Comparison of ENCODE assay signal across 13 cellular contexts in the genomic region with DNA sequence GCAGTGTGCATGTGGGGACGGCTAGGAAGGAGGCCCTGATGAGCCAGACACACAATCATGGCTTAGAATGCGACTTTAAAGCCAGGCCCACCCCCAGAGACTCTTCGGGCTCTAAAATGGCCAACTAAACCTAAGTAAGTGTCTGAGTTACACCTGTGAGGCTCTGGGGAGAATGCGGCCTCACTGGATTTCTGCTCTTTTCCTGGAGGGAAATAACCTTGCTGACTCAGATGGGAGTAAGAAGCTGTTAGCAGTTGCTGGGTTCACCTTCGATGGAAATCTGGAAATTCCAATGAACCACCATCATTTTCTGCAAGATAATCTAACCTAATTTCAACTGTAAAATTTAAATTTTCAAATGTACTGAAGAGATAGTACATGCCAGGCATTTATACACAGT.
A peak's percentile ranks its signal among the peaks of the same experiment; 100 is the strongest.
DNase-seq lines count a peak whose midpoint lies in the region; ATAC-seq and TF ChIP-seq lines count a peak whose summit lies in the region.
"Had no signal": no experiment of that assay in that cellular context is flagged by ENCODE, and none has a peak within 500 bp of the region (broad histone marks: within the 10 kb centered on the region; RNA-seq: fewer than 3 reads in every experiment).

No MANE protein-coding gene starts in this region.

- H3K4me1 Mint-ChIP-seq in activated naive CD8-positive, alpha-beta T cell (ENCODE audit: low read depth) = peaks cover 15% of the 10 kb centered on the region
- peaks cover 20% of the 10 kb centered on the region for H3K4me1 Mint-ChIP-seq in activated naive CD8-positive, alpha-beta T cell treated with anti-CD3 and anti-CD28 coated beads for 36 hours
- peaks cover 8 to 32% (median 11%) of the 10 kb centered on the region in 3 donors for H3K4me1 Mint-ChIP-seq in naive B cell

- no peaks in the 10 kb centered on the region for H3K9me3 Mint-ChIP-seq in activated naive CD8-positive, alpha-beta T cell (ENCODE audit: low read depth)
- no peaks in the 10 kb centered on the region for H3K9me3 Mint-ChIP-seq in activated naive CD8-positive, alpha-beta T cell treated with anti-CD3 and anti-CD28 coated beads for 36 hours
- no peaks in the 10 kb centered on the region for H3K9me3 Mint-ChIP-seq in naive B cell
- H3K9me3 Mint-ChIP-seq: activated naive CD4-positive, alpha-beta T cell treated with anti-CD3 and anti-CD28 coated beads, Interleukin-2, amount 50 U/mL, for 72 hours; memory B cell had no signal

- intact Hi-C loops in breast epithelium (cut with DNase I; ENCODE audit: low total_unique reads) = loop anchor here (10.0 kb wide), 1 partner anchor 517 kb away; no protein-coding TSS in a partner anchor

- H3K27ac Mint-ChIP-seq in activated naive CD8-positive, alpha-beta T cell = peak overlapping the region; percentile 28
- no peak overlapping the region for H3K27ac Mint-ChIP-seq in activated naive CD8-positive, alpha-beta T cell treated with anti-CD3 and anti-CD28 coated beads for 36 hours
- peak overlapping the region in 2 of 6 donors; percentile 67 to 86 for H3K27ac Mint-ChIP-seq in naive B cell
- H3K27ac Mint-ChIP-seq: memory B cell had no signal

- no peak for TF ChIP-seq POLR2A in breast epithelium (IDR thresholded peaks at IDR 0.05)

- no peak for DNase-seq in activated naive CD8-positive, alpha-beta T cell treated with anti-CD3 and anti-CD28 coated beads for 36 hours
- DNase-seq in breast epithelium (ENCODE audit: low spot score in 2 of 2) (no peak), naive B cell (no peak), occipital lobe (lab: John Stamatoyannopoulos, UW) (no peak), hypothalamus (lab: John Stamatoyannopoulos, UW) (no peak)
- DNase-seq: activated CD4-positive, alpha-beta T cell treated with anti-CD3 and anti-CD28 coated beads, Interleukin-2, amount 50 U/mL, for 1 hour; tibial artery had no signal

- H3K4me3 Mint-ChIP-seq in activated naive CD8-positive, alpha-beta T cell = peak overlapping the region; percentile 79
- H3K4me3 Mint-ChIP-seq in activated naive CD8-positive, alpha-beta T cell treated with anti-CD3 and anti-CD28 coated beads for 36 hours = no peak overlapping the region
- H3K4me3 Mint-ChIP-seq in naive B cell = peak overlapping the region; percentile 55 to 92 (median 75)

- ATAC-seq in naive B cell (ENCODE audit: low read depth in 2 of 2) = no peak
- no peak for ATAC-seq in HG02885 (IDR thresholded peaks at IDR 0.05; ENCODE audit: poor library complexity, unreplicated experiment)
- no peak for ATAC-seq in HG02884 (IDR thresholded peaks at IDR 0.05; ENCODE audit: unreplicated experiment)

- TF ChIP-seq CTCF in breast epithelium (IDR thresholded peaks at IDR 0.05) = no peak

- H3K4me1 ChIP-seq in breast epithelium = peaks cover 0 to 4% of the 10 kb centered on the region in 2 donors

- H3K27me3 ChIP-seq in breast epithelium = no peaks in the 10 kb centered on the region
- H3K27me3 ChIP-seq: dorsolateral prefrontal cortex, tibial artery had no signal

- H3K36me3 ChIP-seq in breast epithelium = no peaks in the 10 kb centered on the region
- H3K36me3 ChIP-seq: tibial artery had no signal

- H3K27me3 Mint-ChIP-seq in activated naive CD8-positive, alpha-beta T cell = peaks cover 2% of the 10 kb centered on the region
- peaks cover 13% of the 10 kb centered on the region for H3K27me3 Mint-ChIP-seq in activated naive CD8-positive, alpha-beta T cell treated with anti-CD3 and anti-CD28 coated beads for 36 hours
- H3K27me3 Mint-ChIP-seq in naive B cell = peaks cover 4 to 34% (median 10%) of the 10 kb centered on the region in 3 donors

- no peak overlapping the region for H3K4me3 ChIP-seq in breast epithelium

- H3K9me3 ChIP-seq in breast epithelium = no peaks in the 10 kb centered on the region
- H3K9me3 ChIP-seq: tibial artery had no signal

- no peaks in the 10 kb centered on the region for H3K36me3 Mint-ChIP-seq in activated naive CD8-positive, alpha-beta T cell
- no peaks in the 10 kb centered on the region for H3K36me3 Mint-ChIP-seq in activated naive CD8-positive, alpha-beta T cell treated with anti-CD3 and anti-CD28 coated beads for 36 hours
- no peaks in the 10 kb centered on the region for H3K36me3 Mint-ChIP-seq in naive B cell
- H3K36me3 Mint-ChIP-seq: activated naive CD4-positive, alpha-beta T cell treated with anti-CD3 and anti-CD28 coated beads, Interleukin-2, amount 50 U/mL, for 72 hours; memory B cell had no signal

- peak overlapping the region; percentile 96 to 99 for H3K27ac ChIP-seq in breast epithelium
